In genomic region chr5:14105717-14106435, GRCh38 we compare ENCODE assay signal across 10 cellular contexts. TPM values are rescaled to one million over a fixed set of nuclear protein-coding genes. Genes with fewer than 3 reads are reported as not detected.
A peak's percentile ranks its signal among the peaks of the same experiment; 100 is the strongest.
DNase-seq lines count a peak whose midpoint lies in the region; ATAC-seq lines count a peak whose summit lies in the region.
"Had no signal": no experiment of that assay in that cellular context is flagged by ENCODE, and none has a peak within 500 bp of the region (broad histone marks: within the 10 kb centered on the region; RNA-seq: fewer than 3 reads in every experiment).

No MANE protein-coding gene starts in this region.

- H3K27ac ChIP-seq in effector memory CD4-positive, alpha-beta T cell (ENCODE audit: insufficient read depth, low read length, poor library complexity, severe bottlenecking): no peak overlapping the region

- peaks cover 15% of the 10 kb centered on the region for H3K4me1 Mint-ChIP-seq in activated CD4-positive, alpha-beta T cell treated with anti-CD3 and anti-CD28 coated beads for 36 hours

- H3K27ac Mint-ChIP-seq in activated CD4-positive, alpha-beta T cell treated with anti-CD3 and anti-CD28 coated beads for 36 hours: no peak overlapping the region
- H3K27ac Mint-ChIP-seq: activated naive CD4-positive, alpha-beta T cell treated with anti-CD3 and anti-CD28 coated beads, Interleukin-2, amount 10 ng/mL, durations not matched to agents 7 days and 5 days had no signal

- DNase-seq in DMS53 (lab: John Stamatoyannopoulos, UW) (peak; percentile 27), NAMALWA (ENCODE audit: low spot score) (peak; percentile 29), amniotic epithelial cell (ENCODE audit: low read depth) (peak; percentile 91), lung microvascular endothelial cell (ENCODE audit: low read depth in 2 of 2) (peak; percentile 30 to 89), MV-4-11 (lab: John Stamatoyannopoulos, UW) (no peak)
- DNase-seq in effector memory CD4-positive, alpha-beta T cell: no peak
- DNase-seq in activated CD4-positive, alpha-beta T cell treated with anti-CD3 and anti-CD28 coated beads for 36 hours: no peak
- DNase-seq: activated naive CD4-positive, alpha-beta T cell treated with anti-CD3 and anti-CD28 coated beads, Interleukin-2, amount 10 ng/mL, durations not matched to agents 7 days and 5 days; stimulated activated naive B cell treated with anti-CD40 and anti-IgM and Interleukin-4, amounts not matched to agents 10 μg/mL and 1 μg/mL and 100 μg/mL, for 72 hours had no signal

- peaks cover 4% of the 10 kb centered on the region for H3K9me3 Mint-ChIP-seq in activated CD4-positive, alpha-beta T cell treated with anti-CD3 and anti-CD28 coated beads for 36 hours (ENCODE audit: low read depth)

- POLR2A ChIA-PET in activated CD4-positive, alpha-beta T cell treated with anti-CD3 and anti-CD28 coated beads for 36 hours (lab: Charles Lee): no interaction called here

- CTCF ChIA-PET in activated CD4-positive, alpha-beta T cell treated with anti-CD3 and anti-CD28 coated beads for 36 hours (lab: Charles Lee): no interaction called here

- H3K36me3 Mint-ChIP-seq in activated CD4-positive, alpha-beta T cell treated with anti-CD3 and anti-CD28 coated beads for 36 hours (ENCODE audit: low read depth): no peaks in the 10 kb centered on the region
- H3K36me3 Mint-ChIP-seq: activated naive CD4-positive, alpha-beta T cell treated with anti-CD3 and anti-CD28 coated beads, Interleukin-2, amount 10 ng/mL, durations not matched to agents 7 days and 5 days had no signal

- H3K27me3 ChIP-seq in effector memory CD4-positive, alpha-beta T cell (replicated peaks; ENCODE audit: control insufficient read depth, insufficient read depth, low read length, poor library complexity, severe bottlenecking): no peaks in the 10 kb centered on the region

- H3K4me1 ChIP-seq in effector memory CD4-positive, alpha-beta T cell (ENCODE audit: control insufficient read depth, insufficient read depth, low read length, poor library complexity, severe bottlenecking): no peaks in the 10 kb centered on the region

- peaks cover 17% of the 10 kb centered on the region for H3K27me3 Mint-ChIP-seq in activated CD4-positive, alpha-beta T cell treated with anti-CD3 and anti-CD28 coated beads for 36 hours

- no peaks in the 10 kb centered on the region for H3K9me3 ChIP-seq in effector memory CD4-positive, alpha-beta T cell (ENCODE audit: control insufficient read depth, low read length)

- H3K4me3 ChIP-seq in effector memory CD4-positive, alpha-beta T cell (ENCODE audit: insufficient read depth, low read depth, low read length, poor library complexity, severe bottlenecking): no peak overlapping the region

- no peak overlapping the region for H3K4me3 Mint-ChIP-seq in activated CD4-positive, alpha-beta T cell treated with anti-CD3 and anti-CD28 coated beads for 36 hours
- H3K4me3 Mint-ChIP-seq: activated naive CD4-positive, alpha-beta T cell treated with anti-CD3 and anti-CD28 coated beads, Interleukin-2, amount 10 ng/mL, durations not matched to agents 7 days and 5 days; stimulated activated naive B cell treated with anti-CD40 and anti-IgM and Interleukin-4, amounts not matched to agents 10 μg/mL and 1 μg/mL and 100 μg/mL, for 72 hours had no signal

- no peaks in the 10 kb centered on the region for H3K36me3 ChIP-seq in effector memory CD4-positive, alpha-beta T cell (ENCODE audit: control insufficient read depth, insufficient read depth, low read length)

- intact Hi-C loops in activated CD4-positive, alpha-beta T cell treated with anti-CD3 and anti-CD28 coated beads for 36 hours (cut with DNase I, micrococcal nuclease): no loop called here

- no peak for ATAC-seq in HG02938 (IDR thresholded peaks at IDR 0.05; ENCODE audit: unreplicated experiment)
- ATAC-seq in activated CD4-positive, alpha-beta T cell treated with anti-CD3 and anti-CD28 coated beads for 36 hours: no peak
- ATAC-seq: stimulated activated naive B cell treated with anti-CD40 and anti-IgM and Interleukin-4, amounts not matched to agents 10 μg/mL and 1 μg/mL and 100 μg/mL, for 72 hours had no signal

RNA-seq across cellular contexts. Expression of gene TRIO, which starts 37.3 kb away (rescaled TPM):
- 69.5 and 95.6 TPM in 2 replicates for total RNA-seq in lung microvascular endothelial cell
- total RNA-seq in activated CD4-positive, alpha-beta T cell treated with anti-CD3 and anti-CD28 coated beads for 36 hours: 10 to 100 TPM in 1 of 2 experiments, 1 to 10 TPM in 1; 9.2 to 11.3 TPM

Comparison
In these comparisons a context has a peak if more than half of its experiments do, and no peak if none do; other contexts are left out.
1. DNase-seq: peak in DMS53 (single experiment), NAMALWA (single experiment), amniotic epithelial cell (single experiment) and lung microvascular endothelial cell (2 of 2); none in MV-4-11 (single experiment), effector memory CD4-positive, alpha-beta T cell (0 of 3) and activated CD4-positive, alpha-beta T cell treated with anti-CD3 and anti-CD28 coated beads for 36 hours (single experiment).